In genomic region chr2:576292-576691, GRCh38 we compare ENCODE assay signal across 37 cellular contexts.
"Had no signal": no experiment of that assay in that cellular context is flagged by ENCODE, and none has a peak within 500 bp of the region (broad histone marks: within the 10 kb centered on the region; RNA-seq: fewer than 3 reads in every experiment).

No MANE protein-coding gene starts in this region.

- H3K4me3 ChIP-seq: MG63 had no signal

- H3K36me3 ChIP-seq: MG63 had no signal

- DNase-seq: Karpas-422, Kasumi-1, MG63, MM.1S, MV-4-11, NCI-H1048, NCI-H1092, NCI-H1092 treated with DMSO at 0.1 percent for 48 hours, NCI-H1105, NCI-H1105 treated with DMSO at 0.1 percent for 48 hours, NCI-H1417, NCI-H1417 treated with DMSO at 0.1 percent for 48 hours, NCI-H1436, NCI-H1436 treated with DMSO at 0.1 percent for 48 hours, NCI-H146, NCI-H1694, NCI-H1694 treated with DMSO at 0.1 percent for 48 hours, NCI-H187, NCI-H187 treated with DMSO at 0.1 percent for 48 hours, NCI-H1930, NCI-H2029, NCI-H2029 treated with DMSO at 0.1 percent for 48 hours, NCI-H2081, NCI-H2081 treated with DMSO at 0.1 percent for 48 hours, NCI-H2107, NCI-H2171, NCI-H2171 treated with DMSO at 0.1 percent for 48 hours, NCI-H2227 treated with DMSO at 0.1 percent for 48 hours, NCI-H226, NCI-H345, NCI-H446, NCI-H446 treated with DMSO at 0.1 percent for 48 hours, NCI-H510A, NCI-H510A treated with DMSO at 0.1 percent for 48 hours, NCI-H524, NCI-H524 treated with DMSO at 0.1 percent for 48 hours, NCI-H526 had no signal

- H3K27me3 ChIP-seq: MG63 had no signal
